Comparison of ENCODE assay signal across 7 cellular contexts in the genomic region with DNA sequence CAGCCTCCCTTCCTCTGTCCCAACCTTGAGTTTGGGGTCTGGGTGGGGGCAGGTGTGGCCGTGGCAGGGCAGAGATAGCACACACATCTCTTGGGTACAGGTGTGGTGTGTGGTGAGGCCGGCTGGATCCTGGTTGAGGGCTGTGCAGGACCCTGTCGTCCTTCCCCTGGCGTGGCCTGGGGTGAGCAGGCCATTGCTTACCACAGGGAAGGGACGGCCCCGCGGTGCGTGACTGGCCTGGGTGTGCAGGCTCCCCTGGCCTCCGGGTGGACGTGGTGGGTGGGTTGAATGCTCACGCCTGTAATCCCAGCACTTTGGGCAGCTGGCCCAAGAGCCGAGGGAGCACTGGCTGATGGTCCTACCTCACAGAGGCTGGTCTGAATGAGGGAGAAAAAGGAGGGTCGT. TPM values are rescaled to one million over a fixed set of nuclear protein-coding genes. Genes with fewer than 3 reads are reported as not detected.
DNase-seq lines count a peak whose midpoint lies in the region; TF ChIP-seq lines count a peak whose summit lies in the region.

No MANE protein-coding gene starts in this region.

- no peak overlapping the region for H3K9ac ChIP-seq in HUES48 (ENCODE audit: low read depth, low read length)

- intact Hi-C loops in ascending aorta (cut with DNase I), result loop anchor here (10.0 kb wide), 1 partner anchor 152 kb away; a partner anchor contains a TSS

- no peaks in the 10 kb centered on the region for H3K36me3 ChIP-seq in HUES48 (ENCODE audit: control insufficient read depth, insufficient read depth, low read length)
- no peaks in the 10 kb centered on the region for H3K36me3 ChIP-seq in ascending aorta

- H3K9me3 ChIP-seq in HUES48 (ENCODE audit: control insufficient read depth, insufficient read depth, low read length), result no peaks in the 10 kb centered on the region
- no peaks in the 10 kb centered on the region for H3K9me3 ChIP-seq in ascending aorta

- H3K4me3 ChIP-seq in HUES48 (ENCODE audit: low read depth, low read length) (peak overlapping the region; percentile 80), ascending aorta (peak overlapping the region; percentile 94 to 96)

- H3K27me3 ChIP-seq in HUES48 (ENCODE audit: control insufficient read depth, insufficient read depth, low read length) (peaks cover 8% of the 10 kb centered on the region), ascending aorta (no peaks in the 10 kb centered on the region)

- TF ChIP-seq CTCF in ascending aorta (IDR thresholded peaks at IDR 0.05), result no peak

- DNase-seq in ascending aorta (ENCODE audit: low spot score in 2 of 2) (no peak), left kidney (ENCODE audit: low read depth, low spot score) (peak; percentile 20), substantia nigra (lab: John Stamatoyannopoulos, UW) (no peak), NCI-H226 (no peak), ureter (ENCODE audit: low spot score) (no peak), NCI-H526 treated with DMSO at 0.1 percent for 48 hours (lab: John Stamatoyannopoulos, UW) (no peak)

- H3K27ac ChIP-seq in HUES48 (ENCODE audit: low read depth, low read length) (no peak overlapping the region), ascending aorta (no peak overlapping the region), substantia nigra (ENCODE audit: low read depth, low read length, poor library complexity, severe bottlenecking) (peak overlapping the region; percentile 4)

- H3K4me1 ChIP-seq in HUES48 (ENCODE audit: control insufficient read depth, insufficient read depth, low read length) (peaks cover 8% of the 10 kb centered on the region; the same call in 1 of the 2 replicates), ascending aorta (peaks cover 6 to 22% of the 10 kb centered on the region in 2 donors)

RNA-seq across cellular contexts. Expression of a gene that starts 1.2 kb away (rescaled TPM):
- total RNA-seq in ascending aorta (56.8 TPM), ureter (118 TPM)

RNA-seq across cellular contexts. Expression of a gene that starts 12.1 kb away (rescaled TPM):
- 49.9 TPM for total RNA-seq in ascending aorta
- 126 TPM for total RNA-seq in ureter

RNA-seq across cellular contexts. Expression of a gene that starts 16.4 kb away (rescaled TPM):
- 4.3 TPM for total RNA-seq in ascending aorta
- total RNA-seq in ureter, result 26.3 TPM

RNA-seq across cellular contexts. Expression of a gene that starts 28.0 kb away (rescaled TPM):
- total RNA-seq in ascending aorta, result 57.2 TPM
- total RNA-seq in ureter, result 43.4 TPM

RNA-seq across cellular contexts. Expression of a gene that starts 55.1 kb away (rescaled TPM):
- total RNA-seq in ascending aorta, result 121 TPM
- total RNA-seq in ureter, result 38.2 TPM
